Comparison of ENCODE assay signal across 17 cellular contexts in genomic region chrX:42175843-42176242, GRCh38.
"Had no signal": no experiment of that assay in that cellular context is flagged by ENCODE, and none has a peak within 500 bp of the region (broad histone marks: within the 10 kb centered on the region; RNA-seq: fewer than 3 reads in every experiment).

No MANE protein-coding gene starts in this region.

- H3K27ac ChIP-seq: RWPE1 had no signal

- H3K36me3 ChIP-seq: MG63 had no signal

- H3K4me3 ChIP-seq: MG63 had no signal

- DNase-seq: KBM-7, MG63, NCI-H1092, NCI-H1105 treated with DMSO at 0.1 percent for 48 hours, NCI-H1417 treated with DMSO at 0.1 percent for 48 hours, NCI-H146, NCI-H1694 treated with DMSO at 0.1 percent for 48 hours, NCI-H1930, NCI-H2081, NCI-H2107, NCI-H2227 treated with DMSO at 0.1 percent for 48 hours, NCI-H526, PC-3, SHP77 had no signal

- ATAC-seq: Panc1, PC-3, SK-N-SH treated with all-trans-retinoic acid at 6 μM for 48 hours had no signal

- H3K27me3 ChIP-seq: MG63 had no signal

- H3K9me3 ChIP-seq: MG63 had no signal
